Comparison of ENCODE assay signal across 15 cellular contexts in genomic region chr7:146635200-146636032, GRCh38.
DNase-seq lines count a peak whose midpoint lies in the region; ATAC-seq and TF ChIP-seq lines count a peak whose summit lies in the region.
"Had no signal": no experiment of that assay in that cellular context is flagged by ENCODE, and none has a peak within 500 bp of the region (broad histone marks: within the 10 kb centered on the region; RNA-seq: fewer than 3 reads in every experiment).

No MANE protein-coding gene starts in this region.

- no peaks in the 10 kb centered on the region for H3K27me3 ChIP-seq in mesendoderm (ENCODE audit: insufficient read depth, low read length, poor library complexity)
- H3K27me3 ChIP-seq: SJCRH30, upper lobe of left lung had no signal

- no peak for ATAC-seq in mucosa of descending colon
- no peak for ATAC-seq in T-helper 17 cell
- ATAC-seq: left cardiac atrium, psoas muscle had no signal

- H3K4me3 ChIP-seq in mesendoderm (ENCODE audit: low read length), result no peak overlapping the region
- no peak overlapping the region for H3K4me3 ChIP-seq in mucosa of descending colon
- H3K4me3 ChIP-seq: psoas muscle, SJCRH30, upper lobe of left lung had no signal

- no peak overlapping the region for H2AK5ac ChIP-seq in mesendoderm (ENCODE audit: low read length)

- H3K9me3 ChIP-seq in ES-I3 (ENCODE audit: control insufficient read depth, insufficient read depth, low read length) (no peaks in the 10 kb centered on the region), mucosa of descending colon (peaks cover 24% of the 10 kb centered on the region), T-helper 17 cell (ENCODE audit: control insufficient read depth, low read length, poor library complexity, severe bottlenecking) (no peaks in the 10 kb centered on the region)
- H3K9me3 ChIP-seq: psoas muscle, SJCRH30, upper lobe of left lung had no signal

- H2BK15ac ChIP-seq in mesendoderm (replicated peaks; ENCODE audit: low read depth), result no peak overlapping the region

- H3K4me1 ChIP-seq in ES-I3 (ENCODE audit: insufficient read depth, low read length) (0 out of 2 replicates have a peak, but pooled peaks cover 5% of the 10 kb centered on the region), mesendoderm (ENCODE audit: control insufficient read depth, low read depth, low read length) (no peaks in the 10 kb centered on the region), mucosa of descending colon (ENCODE audit: low read depth) (no peaks in the 10 kb centered on the region)
- H3K4me1 ChIP-seq: psoas muscle, SJCRH30, upper lobe of left lung had no signal

- no CpG with 5 or more reads among the region's 7 CpGs for WGBS in mesendoderm (ENCODE audit: extremely low coverage, insufficient coverage, low lambda C conversion rate)

- no peak overlapping the region for H4K8ac ChIP-seq in mesendoderm (ENCODE audit: low read depth, low read length)

- no peak overlapping the region for H3K4me3 Mint-ChIP-seq in T-helper 17 cell

- H3K27me3 Mint-ChIP-seq in T-helper 17 cell, result no peaks in the 10 kb centered on the region

- intact Hi-C loops in mucosa of descending colon (cut with DNase I, micrococcal nuclease), result no loop called here

- no peak overlapping the region for H4K5ac ChIP-seq in mesendoderm (ENCODE audit: low read length)

- no peak for TF ChIP-seq CTCF in mucosa of descending colon (IDR thresholded peaks at IDR 0.05)

- H3K36me3 ChIP-seq in ES-I3 (ENCODE audit: insufficient read depth, low read length) (no peaks in the 10 kb centered on the region), mesendoderm (ENCODE audit: control insufficient read depth, insufficient read depth, low read length) (no peaks in the 10 kb centered on the region), mucosa of descending colon (ENCODE audit: low read depth) (no peaks in the 10 kb centered on the region)
- H3K36me3 ChIP-seq: SJCRH30, upper lobe of left lung had no signal

- H3K56ac ChIP-seq in mesendoderm (ENCODE audit: low read length), result no peak overlapping the region

- H3K79me1 ChIP-seq in mesendoderm (ENCODE audit: low read length), result no peaks in the 10 kb centered on the region

- H3K9ac ChIP-seq in ES-I3 (ENCODE audit: low read depth, low read length) (peak overlapping the region; percentile 0; the same call in 1 of the 2 replicates), mesendoderm (ENCODE audit: low read length) (no peak overlapping the region)

- H2BK120ac ChIP-seq in mesendoderm (ENCODE audit: low read depth, low read length), result no peak overlapping the region

- H3K27ac ChIP-seq in mesendoderm (ENCODE audit: low read depth, low read length), result no peak overlapping the region
- H3K27ac ChIP-seq: psoas muscle, SJCRH30, upper lobe of left lung had no signal

- H3K36me3 Mint-ChIP-seq in T-helper 17 cell (ENCODE audit: low read depth), result no peaks in the 10 kb centered on the region

- H3K4me1 Mint-ChIP-seq in T-helper 17 cell, result no peaks in the 10 kb centered on the region

- no peaks in the 10 kb centered on the region for H3K79me2 ChIP-seq in mesendoderm (ENCODE audit: control insufficient read depth, insufficient read depth, low read length)

- no peak overlapping the region for H3K27ac Mint-ChIP-seq in T-helper 17 cell

- H3K4me2 ChIP-seq in mesendoderm (ENCODE audit: low read length), result no peak overlapping the region

- peak overlapping the region; percentile 36 for H3K4ac ChIP-seq in mesendoderm (ENCODE audit: low read depth, low read length)

- H3K23ac ChIP-seq in mesendoderm (ENCODE audit: low read length), result no peak overlapping the region

- no peak overlapping the region for H2BK5ac ChIP-seq in mesendoderm (ENCODE audit: low read length)

- DNase-seq in NCI-H1930 (lab: John Stamatoyannopoulos, UW) (peak; percentile 66 to 67), NCI-H526 treated with DMSO at 0.1 percent for 48 hours (lab: John Stamatoyannopoulos, UW) (peak; percentile 40), mesendoderm (peak; percentile 33), mucosa of descending colon (no peak), kidney glomerular epithelial cell (lab: John Stamatoyannopoulos, UW) (no peak), T-helper 17 cell (no peak)
- DNase-seq in activated effector memory CD4-positive, alpha-beta T cell treated with anti-CD3 and anti-CD28 coated beads, Interleukin-2, amount 50 U/mL, for 16 hours, result no peak
- DNase-seq: activated naive CD4-positive, alpha-beta T cell treated with anti-CD3 and anti-CD28 coated beads, Interleukin-2, amount 50 U/mL, for 16 hours; left cardiac atrium; NK-92 treated with Interleukin-12 subunit alpha and Interleukin-12 subunit beta, amount 100 ng/mL, for 24 hours; psoas muscle; SJCRH30; stimulated activated CD8-positive, alpha-beta memory T cell treated with anti-CD3 and anti-CD28 coated beads, Interleukin-4, amount 100 ng/mL, for 48 hours; upper lobe of left lung had no signal

- H3K18ac ChIP-seq in mesendoderm (ENCODE audit: low read length), result no peak overlapping the region

Comparison
In these comparisons a context has a peak if more than half of its experiments do, and no peak if none do; other contexts are left out.
1. DNase-seq: peak in NCI-H1930 (2 of 2), NCI-H526 treated with DMSO at 0.1 percent for 48 hours (single experiment) and mesendoderm (single experiment); none in mucosa of descending colon (0 of 3), kidney glomerular epithelial cell (single experiment), T-helper 17 cell (0 of 3) and activated effector memory CD4-positive, alpha-beta T cell treated with anti-CD3 and anti-CD28 coated beads, Interleukin-2, amount 50 U/mL, for 16 hours (single experiment).